ENCODE assay signal across 1 cellular context in genomic region chr2:39934851-39935250, GRCh38.
TF ChIP-seq lines count a peak whose summit lies in the region.

No MANE protein-coding gene starts in this region.

TF ChIP-seq in IMR-90, 13 proteins besides CTCF, POLR2A, EP300 and RAD21:
- no peak for TF ChIP-seq SMC3 (IDR thresholded peaks at IDR 0.05; ENCODE audit: low read depth, low read length)
- no peak for TF ChIP-seq NFE2L2 (IDR thresholded peaks at IDR 0.05; ENCODE audit: low read depth, low read length)
- no peak for TF ChIP-seq MXI1 (IDR thresholded peaks at IDR 0.05; ENCODE audit: borderline replicate concordance, low read depth, low read length)
- TF ChIP-seq RCOR1 (IDR thresholded peaks at IDR 0.05; ENCODE audit: insufficient replicate concordance, low read length) = no peak
- no peak for TF ChIP-seq ELK1 (IDR thresholded peaks at IDR 0.05; ENCODE audit: borderline replicate concordance, low read depth, low read length)
